Comparison of ENCODE assay signal across 8 cellular contexts in genomic region chrX:83845397-83845796, GRCh38. TPM values are rescaled to one million over a fixed set of nuclear protein-coding genes. Genes with fewer than 3 reads are reported as not detected.
DNase-seq lines count a peak whose midpoint lies in the region; ATAC-seq and TF ChIP-seq lines count a peak whose summit lies in the region.

No MANE protein-coding gene starts in this region.

- no peak for TF ChIP-seq POLR2A in gastrocnemius medialis (IDR thresholded peaks at IDR 0.05)

- no peaks in the 10 kb centered on the region for H3K27me3 ChIP-seq in ascending aorta
- no peaks in the 10 kb centered on the region for H3K27me3 ChIP-seq in gastrocnemius medialis

- H3K9me3 ChIP-seq in ascending aorta (no peaks in the 10 kb centered on the region), gastrocnemius medialis (no peaks in the 10 kb centered on the region)

- in situ Hi-C loops in Caki2 (cut with HindIII; ENCODE audit: low pct_unique_long_range_greater_than_20kb, low sequenced_read_pairs) = no loop called here
- in situ Hi-C loops in gastrocnemius medialis (cut with MboI; ENCODE audit: low sequenced_read_pairs in 4 of 4) = no loop called here

- H3K4me3 ChIP-seq in ascending aorta (no peak overlapping the region), gastrocnemius medialis (no peak overlapping the region)

- H3K4me1 ChIP-seq in ascending aorta (no peaks in the 10 kb centered on the region), gastrocnemius medialis (no peaks in the 10 kb centered on the region)

- intact Hi-C loops in ascending aorta (cut with DNase I) = no loop called here
- intact Hi-C loops in gastrocnemius medialis (cut with DNase I; ENCODE audit: low total_unique reads) = no loop called here

- H3K27ac ChIP-seq in ascending aorta (no peak overlapping the region), gastrocnemius medialis (no peak overlapping the region)

- DNase-seq in Caki2 (ENCODE audit: low read depth) (peak; percentile 1), NCI-H2107 treated with DMSO at 0.1 percent for 48 hours (lab: John Stamatoyannopoulos, UW; ENCODE audit: unreplicated experiment) (peak; percentile 22), ascending aorta (ENCODE audit: low spot score in 2 of 2) (no peak), left kidney (ENCODE audit: low read depth, low spot score) (peak; percentile 50), gastrocnemius medialis (no peak), OCI-M2 (lab: John Stamatoyannopoulos, UW; ENCODE audit: unreplicated experiment) (no peak)

- peak; percentile 96 for ATAC-seq in GM19023 (IDR thresholded peaks at IDR 0.05; ENCODE audit: unreplicated experiment)
- peak; percentile 100 for ATAC-seq in HG03025 (IDR thresholded peaks at IDR 0.05; ENCODE audit: low FRiP score, unreplicated experiment)
- ATAC-seq in gastrocnemius medialis = no peak

- H3K36me3 ChIP-seq in ascending aorta = no peaks in the 10 kb centered on the region
- H3K36me3 ChIP-seq in gastrocnemius medialis = no peaks in the 10 kb centered on the region

- peak in 2 of 3 experiments; percentile 53 to 64 for TF ChIP-seq CTCF in ascending aorta (IDR thresholded peaks at IDR 0.05)
- TF ChIP-seq CTCF in gastrocnemius medialis (IDR thresholded peaks at IDR 0.05 in 4 of 5, conservative IDR thresholded peaks at IDR 0.05 in 1 of 5) = no peak

RNA-seq across cellular contexts. Expression of gene CYLC1, which starts 15.5 kb away (rescaled TPM):
- total RNA-seq in Caki2 (2014; rRNA removed; shearing (Covaris generic); ENCODE audit: low replicate concordance) = not detected in 2 replicates
- total RNA-seq in ascending aorta (not detected), gastrocnemius medialis (not detected)

Comparison
In these comparisons a context has a peak if more than half of its experiments do, and no peak if none do; other contexts are left out.
1. DNase-seq: peak in Caki2 (single experiment), NCI-H2107 treated with DMSO at 0.1 percent for 48 hours (single experiment) and left kidney (single experiment); none in ascending aorta (0 of 2), gastrocnemius medialis (0 of 2) and OCI-M2 (single experiment).
2. ATAC-seq: peak in GM19023 (single experiment) and HG03025 (single experiment); none in gastrocnemius medialis (0 of 2).
3. CTCF ChIP-seq: peak in ascending aorta (2 of 3); none in gastrocnemius medialis (0 of 5).